ENCODE assay signal across 10 cellular contexts in the genomic region with DNA sequence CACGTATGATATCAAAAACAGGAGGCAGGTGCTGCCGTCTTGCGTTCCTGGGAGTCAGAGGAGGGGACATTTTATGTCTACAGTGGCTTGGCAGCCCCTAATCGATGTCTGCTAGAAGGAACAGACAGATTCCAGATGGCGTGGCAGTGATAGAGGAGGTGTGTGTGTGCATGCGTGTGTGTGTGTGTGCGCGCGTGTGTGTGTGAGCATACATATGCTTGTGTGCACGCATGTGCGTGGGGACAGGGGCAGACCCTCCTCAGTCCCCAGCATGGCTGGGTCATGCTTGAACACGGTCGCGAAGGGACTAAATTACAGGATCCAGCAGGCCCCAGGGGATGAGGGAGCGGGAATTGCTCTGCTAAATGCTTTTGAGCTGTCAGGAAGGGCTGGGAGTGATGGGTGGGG. TPM values are rescaled to one million over a fixed set of nuclear protein-coding genes. Genes with fewer than 3 reads are reported as not detected.
DNase-seq lines count a peak whose midpoint lies in the region; ATAC-seq and TF ChIP-seq lines count a peak whose summit lies in the region.
"Had no signal": no experiment of that assay in that cellular context is flagged by ENCODE, and none has a peak within 500 bp of the region (broad histone marks: within the 10 kb centered on the region; RNA-seq: fewer than 3 reads in every experiment).

No MANE protein-coding gene starts in this region.

- H3F3A ChIP-seq in Loucy (ENCODE audit: low read depth) (no peaks in the 10 kb centered on the region), neural cell (ENCODE audit: insufficient read depth, low read length, poor library complexity, severe bottlenecking) (peaks cover 4% of the 10 kb centered on the region)

- peak overlapping the region; percentile 88 to 95 for H3K27ac Mint-ChIP-seq in effector memory CD8-positive, alpha-beta T cell

- H3K9me3 Mint-ChIP-seq in effector memory CD8-positive, alpha-beta T cell = no peaks in the 10 kb centered on the region

- H3K36me3 Mint-ChIP-seq in effector memory CD8-positive, alpha-beta T cell (ENCODE audit: insufficient read depth) = peaks cover 9% of the 10 kb centered on the region

- peak; percentile 69 for TF ChIP-seq EP300 in neural cell (conservative IDR thresholded peaks at IDR 0.05; ENCODE audit: poor library complexity, severe bottlenecking)

- no peaks in the 10 kb centered on the region for H3K9me3 ChIP-seq in Loucy (ENCODE audit: insufficient read depth, low read depth, low read length)
- H3K9me3 ChIP-seq in neural cell (ENCODE audit: low read length) = no peaks in the 10 kb centered on the region

- no peak overlapping the region for H3K9ac ChIP-seq in Loucy (ENCODE audit: low read depth, low read length, poor library complexity, severe bottlenecking)
- H3K9ac ChIP-seq in neural cell (ENCODE audit: low read length) = peak overlapping the region; percentile 68

- H3K4me2 ChIP-seq in Loucy (ENCODE audit: low read depth, low read length, poor library complexity, severe bottlenecking) (peak overlapping the region; percentile 8), neural cell (ENCODE audit: low read length) (peak overlapping the region; percentile 60)

- TF ChIP-seq CTCF in Loucy (conservative IDR thresholded peaks at IDR 0.05; ENCODE audit: low read length) (no peak), neural cell (IDR thresholded peaks at IDR 0.05; ENCODE audit: poor library complexity, severe bottlenecking) (no peak)

- no peak overlapping the region for H2AFZ ChIP-seq in Loucy (ENCODE audit: low read length)
- no peak overlapping the region for H2AFZ ChIP-seq in neural cell (ENCODE audit: low read depth, low read length)

- ATAC-seq in effector memory CD8-positive, alpha-beta T cell (replicated peaks) = no peak
- no peak for ATAC-seq in left colon

- no peaks in the 10 kb centered on the region for H3K27me3 Mint-ChIP-seq in effector memory CD8-positive, alpha-beta T cell

- peak overlapping the region; percentile 87 for H3K27ac ChIP-seq in neural cell (ENCODE audit: low read length)

- H3K9me2 ChIP-seq in Loucy (replicated peaks; ENCODE audit: low read depth, low read length) (no peaks in the 10 kb centered on the region), neural cell (ENCODE audit: insufficient read depth, low read length) (no peaks in the 10 kb centered on the region)

- DNase-seq in NCI-H1417 (lab: John Stamatoyannopoulos, UW) (peak in 2 of 3 experiments; percentile 52 to 67), NCI-H1417 treated with DMSO at 0.1 percent for 48 hours (lab: John Stamatoyannopoulos, UW) (no peak), left colon (no peak), cerebellar nuclear complex (lab: John Stamatoyannopoulos, UW) (no peak), DMS114 treated with DMSO at 0.1 percent for 48 hours (lab: John Stamatoyannopoulos, UW; ENCODE audit: unreplicated experiment) (no peak)
- no peak for DNase-seq in effector memory CD8-positive, alpha-beta T cell
- DNase-seq: DMS79 treated with DMSO at 0.1 percent for 48 hours, NCI-H2081 treated with DMSO at 0.1 percent for 48 hours had no signal

- no peak overlapping the region for H3K4me3 ChIP-seq in Loucy (ENCODE audit: low read length, poor library complexity, severe bottlenecking)
- H3K4me3 ChIP-seq in neural cell (ENCODE audit: low read length) = peak overlapping the region; percentile 61

- peak overlapping the region; percentile 67 to 77 for H3K4me3 Mint-ChIP-seq in effector memory CD8-positive, alpha-beta T cell

- H3K27me3 ChIP-seq in Loucy (ENCODE audit: insufficient read depth, low read length, poor library complexity, severe bottlenecking) (no peaks in the 10 kb centered on the region), neural cell (ENCODE audit: insufficient read depth, low read depth, low read length) (no peaks in the 10 kb centered on the region)

- H3K4me1 Mint-ChIP-seq in effector memory CD8-positive, alpha-beta T cell (ENCODE audit: low read depth in 2 of 2) = peaks cover 24 to 27% of the 10 kb centered on the region in 2 donors

- H3K36me3 ChIP-seq in Loucy (ENCODE audit: insufficient read depth, low read length) = peaks cover 45% of the 10 kb centered on the region; the same call in 1 of the 2 replicates
- peaks cover 6% of the 10 kb centered on the region for H3K36me3 ChIP-seq in neural cell (ENCODE audit: insufficient read depth, low read length)

- TF ChIP-seq RAD21 in neural cell (conservative IDR thresholded peaks at IDR 0.05) = no peak

- H3K4me1 ChIP-seq in Loucy (ENCODE audit: insufficient read depth, low read length, poor library complexity, severe bottlenecking) = peaks cover 28% of the 10 kb centered on the region

- H4K20me1 ChIP-seq in Loucy (ENCODE audit: insufficient read depth, low read length, poor library complexity, severe bottlenecking) = peaks cover 66% of the 10 kb centered on the region
- H4K20me1 ChIP-seq in neural cell (ENCODE audit: insufficient read depth) = peaks cover 5% of the 10 kb centered on the region

- intact Hi-C loops in left colon (cut with DNase I, micrococcal nuclease) = no loop called here

- H3K79me2 ChIP-seq in Loucy (ENCODE audit: insufficient read depth, low read length) = peaks cover 59% of the 10 kb centered on the region
- peaks cover 64% of the 10 kb centered on the region for H3K79me2 ChIP-seq in neural cell (replicated peaks; ENCODE audit: insufficient read depth, low read length)

TF ChIP-seq in neural cell, 6 proteins besides CTCF, POLR2A, EP300 and RAD21:
- TF ChIP-seq EZH2 (IDR thresholded peaks at IDR 0.05; ENCODE audit: borderline replicate concordance, insufficient read depth, low read length, poor library complexity, severe bottlenecking) (no peak), MXI1 (conservative IDR thresholded peaks at IDR 0.05; ENCODE audit: poor library complexity, severe bottlenecking) (peak; percentile 62), TAF1 (IDR thresholded peaks at IDR 0.05; ENCODE audit: low read depth) (no peak), SMC3 (conservative IDR thresholded peaks at IDR 0.05; ENCODE audit: poor library complexity) (peak; percentile 51), POLR2AphosphoS5 (IDR thresholded peaks at IDR 0.05) (peak; percentile 68)
- TF ChIP-seq, protein P1, sequence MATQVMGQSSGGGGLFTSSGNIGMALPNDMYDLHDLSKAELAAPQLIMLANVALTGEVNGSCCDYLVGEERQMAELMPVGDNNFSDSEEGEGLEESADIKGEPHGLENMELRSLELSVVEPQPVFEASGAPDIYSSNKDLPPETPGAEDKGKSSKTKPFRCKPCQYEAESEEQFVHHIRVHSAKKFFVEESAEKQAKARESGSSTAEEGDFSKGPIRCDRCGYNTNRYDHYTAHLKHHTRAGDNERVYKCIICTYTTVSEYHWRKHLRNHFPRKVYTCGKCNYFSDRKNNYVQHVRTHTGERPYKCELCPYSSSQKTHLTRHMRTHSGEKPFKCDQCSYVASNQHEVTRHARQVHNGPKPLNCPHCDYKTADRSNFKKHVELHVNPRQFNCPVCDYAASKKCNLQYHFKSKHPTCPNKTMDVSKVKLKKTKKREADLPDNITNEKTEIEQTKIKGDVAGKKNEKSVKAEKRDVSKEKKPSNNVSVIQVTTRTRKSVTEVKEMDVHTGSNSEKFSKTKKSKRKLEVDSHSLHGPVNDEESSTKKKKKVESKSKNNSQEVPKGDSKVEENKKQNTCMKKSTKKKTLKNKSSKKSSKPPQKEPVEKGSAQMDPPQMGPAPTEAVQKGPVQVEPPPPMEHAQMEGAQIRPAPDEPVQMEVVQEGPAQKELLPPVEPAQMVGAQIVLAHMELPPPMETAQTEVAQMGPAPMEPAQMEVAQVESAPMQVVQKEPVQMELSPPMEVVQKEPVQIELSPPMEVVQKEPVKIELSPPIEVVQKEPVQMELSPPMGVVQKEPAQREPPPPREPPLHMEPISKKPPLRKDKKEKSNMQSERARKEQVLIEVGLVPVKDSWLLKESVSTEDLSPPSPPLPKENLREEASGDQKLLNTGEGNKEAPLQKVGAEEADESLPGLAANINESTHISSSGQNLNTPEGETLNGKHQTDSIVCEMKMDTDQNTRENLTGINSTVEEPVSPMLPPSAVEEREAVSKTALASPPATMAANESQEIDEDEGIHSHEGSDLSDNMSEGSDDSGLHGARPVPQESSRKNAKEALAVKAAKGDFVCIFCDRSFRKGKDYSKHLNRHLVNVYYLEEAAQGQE (IDR thresholded peaks at IDR 0.05; ENCODE audit: borderline replicate concordance) = peak; percentile 97

RNA-seq across cellular contexts. Expression of a gene that starts 44.6 kb away (rescaled TPM):
- polyA plus RNA-seq in neural cell = 22.5 and 25.9 TPM in 2 replicates
- polyA minus RNA-seq in neural cell = 11.7 and 20.0 TPM in 2 replicates
- 100 to 1,000 TPM; 125 to 161 TPM for total RNA-seq in left colon

Comparison
In these comparisons a context has a peak if more than half of its experiments do, and no peak if none do; other contexts are left out.
1. DNase-seq: peak in NCI-H1417 (2 of 3); none in NCI-H1417 treated with DMSO at 0.1 percent for 48 hours (single experiment), effector memory CD8-positive, alpha-beta T cell (0 of 3), left colon (0 of 2), cerebellar nuclear complex (0 of 2) and DMS114 treated with DMSO at 0.1 percent for 48 hours (single experiment).